ENCODE assay signal across 29 cellular contexts in genomic region chr2:206375956-206376355, GRCh38.
"Had no signal": no experiment of that assay in that cellular context is flagged by ENCODE, and none has a peak within 500 bp of the region (broad histone marks: within the 10 kb centered on the region; RNA-seq: fewer than 3 reads in every experiment).

No MANE protein-coding gene starts in this region.

- H3K36me3 ChIP-seq: adrenal gland, ascending aorta, brain microvascular endothelial cell, breast epithelium, cardiac muscle cell had no signal

- H3K4me3 ChIP-seq: adrenal gland, ascending aorta, body of pancreas, breast epithelium, cardiac muscle cell had no signal

- H3K27ac ChIP-seq: adrenal gland, ascending aorta, body of pancreas, brain microvascular endothelial cell, breast epithelium, cardiac muscle cell had no signal

- H3K4me1 ChIP-seq: adrenal gland, ascending aorta, body of pancreas, breast epithelium had no signal

- DNase-seq: activated effector memory CD4-positive, alpha-beta T cell treated with anti-CD3 and anti-CD28 coated beads, Interleukin-2, amount 50 U/mL, for 16 hours; activated effector memory CD4-positive, alpha-beta T cell treated with Interleukin-2 at 50 U/mL for 16 hours; activated gamma-delta T cell; activated gamma-delta T cell treated with Interleukin-2 at 50 U/mL for 16 hours; activated naive CD4-positive, alpha-beta T cell; activated naive CD4-positive, alpha-beta T cell treated with anti-CD3 and anti-CD28 coated beads for 36 hours; activated naive CD4-positive, alpha-beta T cell treated with anti-CD3 and anti-CD28 coated beads, Interleukin-2, amount 10 ng/mL, durations not matched to agents 7 days and 5 days; activated naive CD4-positive, alpha-beta T cell treated with anti-CD3 and anti-CD28 coated beads, Interleukin-2, amount 50 U/mL, for 16 hours; activated naive CD4-positive, alpha-beta T cell treated with Interleukin-2 at 50 U/mL for 16 hours; activated naive CD8-positive, alpha-beta T cell treated with anti-CD3 and anti-CD28 coated beads for 36 hours; activated naive CD8-positive, alpha-beta T cell treated with anti-CD3 and anti-CD28 coated beads, Interleukin-2, amount 10 ng/mL, durations not matched to agents 7 days and 5 days; activated naive CD8-positive, alpha-beta T cell treated with anti-CD3 and anti-CD28 coated beads, Interleukin-2, amount 50 U/mL, for 24 hours; activated T-cell treated with anti-CD3 and anti-CD28 coated beads, Interleukin-2, amount 50 U/mL, for 24 hours; activated T-cell treated with anti-CD3 and anti-CD28 coated beads, Interleukin-2, amount 50 U/mL, for 4 hours; activated T-cell treated with anti-CD3 and anti-CD28 coated beads, Interleukin-2, amount 50 U/mL, for 48 hours; activated T-cell treated with anti-CD3 and anti-CD28 coated beads, Interleukin-2, amount 50 U/mL, for 72 hours; adrenal gland; amniotic stem cell; amygdala; anterior cingulate cortex; aorta; body of pancreas; brain microvascular endothelial cell; caudate nucleus; central memory CD4-positive, alpha-beta T cell; cerebellar nuclear complex had no signal

- H3K9me3 ChIP-seq: body of pancreas had no signal
